Comparison of ENCODE assay signal across 16 cellular contexts in the genomic region with DNA sequence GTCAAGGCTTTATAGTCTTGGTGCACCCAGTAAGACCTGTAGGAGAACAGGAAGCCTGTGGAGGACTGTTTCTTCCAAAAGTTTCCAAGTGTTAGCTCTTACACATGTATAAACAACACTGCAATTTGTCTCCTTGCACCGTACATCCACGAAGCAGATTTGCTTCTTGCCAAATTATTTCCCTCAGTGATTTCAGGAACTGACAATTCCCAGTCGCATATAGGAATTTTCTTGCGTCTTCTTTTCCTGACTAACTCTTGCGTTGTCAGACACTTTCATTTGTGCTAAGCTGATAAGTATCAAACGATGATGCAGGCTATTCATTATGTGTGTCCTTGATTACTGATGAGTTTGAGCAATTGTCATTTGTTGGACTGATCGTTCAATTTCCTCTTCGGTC.
DNase-seq lines count a peak whose midpoint lies in the region; ATAC-seq, FAIRE-seq and TF ChIP-seq lines count a peak whose summit lies in the region.
"Had no signal": no experiment of that assay in that cellular context is flagged by ENCODE, and none has a peak within 500 bp of the region (broad histone marks: within the 10 kb centered on the region; RNA-seq: fewer than 3 reads in every experiment).

No MANE protein-coding gene starts in this region.

- H3K4me1 Mint-ChIP-seq in mesothelial cell of epicardium: peaks cover 55% of the 10 kb centered on the region
- H3K4me1 Mint-ChIP-seq: CD14-positive monocyte had no signal

- no peaks in the 10 kb centered on the region for H3K9me2 ChIP-seq in SK-N-SH

- no peaks in the 10 kb centered on the region for H3K27me3 Mint-ChIP-seq in mesothelial cell of epicardium (ENCODE audit: low read depth)

- H3K79me2 ChIP-seq in SK-N-SH (ENCODE audit: insufficient read depth): no peaks in the 10 kb centered on the region
- no peaks in the 10 kb centered on the region for H3K79me2 ChIP-seq in fibroblast of lung (ENCODE audit: control insufficient read depth, insufficient read depth, low read length)

- no peak overlapping the region for H3K9ac ChIP-seq in SK-N-SH
- no peak overlapping the region for H3K9ac ChIP-seq in fibroblast of lung (ENCODE audit: insufficient read depth, low read length)
- H3K9ac ChIP-seq: BLaER1 had no signal

- FAIRE-seq in frontal cortex (lab: Jason Lieb, UNC): no peak
- FAIRE-seq: D721Med, GM12891, GM19239, H1 had no signal

- peaks cover 30% of the 10 kb centered on the region for H3F3A ChIP-seq in SK-N-SH (replicated peaks; ENCODE audit: insufficient read depth)

- TF ChIP-seq RAD21 in SK-N-SH (IDR thresholded peaks at IDR 0.05; ENCODE audit: low read length): no peak

- H4K20me1 ChIP-seq in SK-N-SH (ENCODE audit: insufficient read depth) (no peaks in the 10 kb centered on the region), fibroblast of lung (ENCODE audit: control insufficient read depth, extremely low read depth, insufficient read depth, low read length) (no peaks in the 10 kb centered on the region)
- H4K20me1 ChIP-seq: BLaER1 had no signal

- H2AFZ ChIP-seq in SK-N-SH (ENCODE audit: low read depth) (no peak overlapping the region), fibroblast of lung (ENCODE audit: low read length) (no peak overlapping the region)

- peak overlapping the region in 1 of 2 experiments; percentile 99; a peak in 1 of 4 replicates for H3K27ac ChIP-seq in SK-N-SH (ENCODE audit: low read depth in 2 of 2, low read length in 1 of 2)
- H3K27ac ChIP-seq in fibroblast of lung (ENCODE audit: insufficient read depth, low read length): peak overlapping the region; percentile 22
- H3K27ac ChIP-seq: 22Rv1, BLaER1 had no signal

- no peak for ATAC-seq in SK-N-SH treated with all-trans-retinoic acid at 6 μM for 48 hours
- no peak for ATAC-seq in left lobe of liver
- ATAC-seq: CD8-positive, alpha-beta T cell had no signal

- POLR2A ChIA-PET in SK-N-SH (lab: Yijun Ruan, JAX): no interaction called here

- H3K4me1 ChIP-seq in SK-N-SH (ENCODE audit: control insufficient read depth in 1 of 2, insufficient read depth in 2 of 2, low read depth in 1 of 2, low read length in 1 of 2) (peaks cover 22 to 23% of the 10 kb centered on the region in 2 experiments), fibroblast of lung (ENCODE audit: control insufficient read depth, extremely low read depth, insufficient read depth, low read length) (peaks cover 13% of the 10 kb centered on the region)
- H3K4me1 ChIP-seq: BLaER1, HAP-1 had no signal

- no peaks in the 10 kb centered on the region for H3K36me3 ChIP-seq in SK-N-SH (replicated peaks in 1 of 2; ENCODE audit: control insufficient read depth in 1 of 2, insufficient read depth in 2 of 2, low read length in 1 of 2)
- H3K36me3 ChIP-seq in fibroblast of lung (ENCODE audit: control insufficient read depth, insufficient read depth, low read length): no peaks in the 10 kb centered on the region
- H3K36me3 ChIP-seq: BLaER1, HAP-1 had no signal

- no peak for TF ChIP-seq EP300 in SK-N-SH (IDR thresholded peaks at IDR 0.05; ENCODE audit: borderline replicate concordance in 1 of 2, low read depth in 1 of 2, low read length in 1 of 2)

- H3K9me3 Mint-ChIP-seq in mesothelial cell of epicardium: no peaks in the 10 kb centered on the region
- H3K9me3 Mint-ChIP-seq: CD8-positive, alpha-beta T cell had no signal

- H3K4me2 ChIP-seq in SK-N-SH (no peak overlapping the region), fibroblast of lung (ENCODE audit: extremely low read depth, insufficient read depth, low read length) (no peak overlapping the region)
- H3K4me2 ChIP-seq: BLaER1 had no signal

- TF ChIP-seq CTCF in SK-N-SH (IDR thresholded peaks at IDR 0.05): no peak
- TF ChIP-seq CTCF in fibroblast of lung (conservative IDR thresholded peaks at IDR 0.05 in 1 of 2, IDR thresholded peaks at IDR 0.05 in 1 of 2; ENCODE audit: low read depth in 1 of 2, low read length in 2 of 2): no peak
- no peak for TF ChIP-seq CTCF in mesothelial cell of epicardium (IDR thresholded peaks at IDR 0.05; ENCODE audit: unreplicated experiment)

- no peaks in the 10 kb centered on the region for H3K27me3 ChIP-seq in SK-N-SH (ENCODE audit: insufficient read depth)
- no peaks in the 10 kb centered on the region for H3K27me3 ChIP-seq in fibroblast of lung (ENCODE audit: control insufficient read depth, insufficient read depth, low read length)
- H3K27me3 ChIP-seq: BLaER1 had no signal

- H3K4me3 ChIP-seq in SK-N-SH (ENCODE audit: low read depth in 2 of 2, low read length in 1 of 2) (no peak overlapping the region), fibroblast of lung (replicated peaks in 1 of 4; ENCODE audit: control extremely low read depth in 1 of 4, insufficient read depth in 1 of 4, low read depth in 3 of 4, low read length in 4 of 4) (no peak overlapping the region)
- H3K4me3 ChIP-seq: BLaER1, HAP-1 had no signal

- H3K9me3 ChIP-seq in SK-N-SH (no peaks in the 10 kb centered on the region), fibroblast of lung (ENCODE audit: control insufficient read depth, insufficient read depth, low read depth, low read length) (no peaks in the 10 kb centered on the region)
- H3K9me3 ChIP-seq: BLaER1, HAP-1 had no signal

- CTCF ChIA-PET in SK-N-SH (lab: Yijun Ruan, JAX): interaction anchor here (0.8 to 2.8 kb wide), 5 partner anchors 10 to 500 kb away, joined by 3 to 11 read pairs (median 6); no protein-coding TSS in a partner anchor

- peak overlapping the region; percentile 94 for H3K27ac Mint-ChIP-seq in mesothelial cell of epicardium
- H3K27ac Mint-ChIP-seq: CD14-positive monocyte; CD8-positive, alpha-beta T cell had no signal

- peaks cover 1% of the 10 kb centered on the region for H3K36me3 Mint-ChIP-seq in mesothelial cell of epicardium
- H3K36me3 Mint-ChIP-seq: CD14-positive monocyte; CD8-positive, alpha-beta T cell had no signal

- no peak overlapping the region for H3K4me3 Mint-ChIP-seq in mesothelial cell of epicardium
- H3K4me3 Mint-ChIP-seq: CD14-positive monocyte; CD8-positive, alpha-beta T cell had no signal

- DNase-seq in SK-N-SH (no peak), fibroblast of lung (ENCODE audit: low read depth in 2 of 2) (peak in 1 of 2 donors; percentile 48), mesothelial cell of epicardium (ENCODE audit: low spot score in 2 of 2, unreplicated experiment in 2 of 2) (no peak), left lobe of liver (ENCODE audit: low spot score) (no peak), frontal cortex (ENCODE audit: low spot score in 2 of 2) (no peak), NCI-H2081 treated with DMSO at 0.1 percent for 48 hours (lab: John Stamatoyannopoulos, UW) (no peak)
- DNase-seq: CD8-positive, alpha-beta T cell had no signal

- 99% methylated on average over 8 of the region's 8 CpGs for WGBS in SK-N-SH (ENCODE audit: low lambda C conversion rate)

TF ChIP-seq in SK-N-SH treated with all-trans-retinoic acid at 6 μM for 48 hours, 23 proteins besides CTCF, POLR2A, EP300 and RAD21:
- TF ChIP-seq, protein P1, sequence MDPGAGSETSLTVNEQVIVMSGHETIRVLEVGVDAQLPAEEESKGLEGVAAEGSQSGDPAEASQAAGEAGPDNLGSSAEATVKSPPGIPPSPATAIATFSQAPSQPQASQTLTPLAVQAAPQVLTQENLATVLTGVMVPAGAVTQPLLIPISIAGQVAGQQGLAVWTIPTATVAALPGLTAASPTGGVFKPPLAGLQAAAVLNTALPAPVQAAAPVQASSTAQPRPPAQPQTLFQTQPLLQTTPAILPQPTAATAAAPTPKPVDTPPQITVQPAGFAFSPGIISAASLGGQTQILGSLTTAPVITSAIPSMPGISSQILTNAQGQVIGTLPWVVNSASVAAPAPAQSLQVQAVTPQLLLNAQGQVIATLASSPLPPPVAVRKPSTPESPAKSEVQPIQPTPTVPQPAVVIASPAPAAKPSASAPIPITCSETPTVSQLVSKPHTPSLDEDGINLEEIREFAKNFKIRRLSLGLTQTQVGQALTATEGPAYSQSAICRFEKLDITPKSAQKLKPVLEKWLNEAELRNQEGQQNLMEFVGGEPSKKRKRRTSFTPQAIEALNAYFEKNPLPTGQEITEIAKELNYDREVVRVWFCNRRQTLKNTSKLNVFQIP (CRISPR knock-in tag; IDR thresholded peaks at IDR 0.05; ENCODE audit: borderline replicate concordance, low read depth): no peak
- 0 out of 2 replicates have a peak, but pooled peaks have one; percentile 5 for TF ChIP-seq CSDC2 (CRISPR knock-in tag; IDR thresholded peaks at IDR 0.05)
TF ChIP-seq in SK-N-SH treated with all-trans-retinoic acid at 6 μM for 48 hours: peak in this region for 1.

TF ChIP-seq in SK-N-SH, 30 proteins besides CTCF, POLR2A, EP300 and RAD21:
- TF ChIP-seq, protein P2, sequence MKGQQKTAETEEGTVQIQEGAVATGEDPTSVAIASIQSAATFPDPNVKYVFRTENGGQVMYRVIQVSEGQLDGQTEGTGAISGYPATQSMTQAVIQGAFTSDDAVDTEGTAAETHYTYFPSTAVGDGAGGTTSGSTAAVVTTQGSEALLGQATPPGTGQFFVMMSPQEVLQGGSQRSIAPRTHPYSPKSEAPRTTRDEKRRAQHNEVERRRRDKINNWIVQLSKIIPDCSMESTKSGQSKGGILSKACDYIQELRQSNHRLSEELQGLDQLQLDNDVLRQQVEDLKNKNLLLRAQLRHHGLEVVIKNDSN (IDR thresholded peaks at IDR 0.05; ENCODE audit: borderline replicate concordance, low read depth): no peak
- TF ChIP-seq GABPA (IDR thresholded peaks at IDR 0.05; ENCODE audit: low read depth) (no peak), TAF1 (IDR thresholded peaks at IDR 0.05; ENCODE audit: borderline replicate concordance, low read depth, low read length) (no peak), NRF1 (IDR thresholded peaks at IDR 0.05; ENCODE audit: low read depth, low read length) (no peak), CHD2 (IDR thresholded peaks at IDR 0.05; ENCODE audit: low read length, partially characterized antibody) (no peak), EZH2phosphoT487 (IDR thresholded peaks at IDR 0.05; ENCODE audit: borderline replicate concordance, low read depth) (no peak), YY1 (IDR thresholded peaks at IDR 0.05; ENCODE audit: low read depth) (no peak)
